Comparison of ENCODE assay signal across 1 cellular context in genomic region chr16:50234771-50235556, GRCh38.
TF ChIP-seq lines count a peak whose summit lies in the region.

No MANE protein-coding gene starts in this region.

TF ChIP-seq in SK-N-SH treated with all-trans-retinoic acid at 6 μM for 48 hours, 23 proteins besides CTCF, POLR2A, EP300 and RAD21 (continued from another document):
- no peak for TF ChIP-seq POU6F1 (CRISPR knock-in tag; IDR thresholded peaks at IDR 0.05; ENCODE audit: borderline replicate concordance, low read depth)
- no peak for TF ChIP-seq ZFP30 (CRISPR knock-in tag; IDR thresholded peaks at IDR 0.05)
- TF ChIP-seq ISL1 (CRISPR knock-in tag; IDR thresholded peaks at IDR 0.05): no peak
- TF ChIP-seq ZFP3 (CRISPR knock-in tag; IDR thresholded peaks at IDR 0.05): no peak
- TF ChIP-seq ESRRG (CRISPR knock-in tag; IDR thresholded peaks at IDR 0.05): no peak
- no peak for TF ChIP-seq PPARA (CRISPR knock-in tag; IDR thresholded peaks at IDR 0.05; ENCODE audit: borderline replicate concordance)
- no peak for TF ChIP-seq TOX (CRISPR knock-in tag; IDR thresholded peaks at IDR 0.05; ENCODE audit: borderline replicate concordance)
- no peak for TF ChIP-seq ZC3H10 (CRISPR knock-in tag; IDR thresholded peaks at IDR 0.05)
- TF ChIP-seq ZNF565 (CRISPR knock-in tag; conservative IDR thresholded peaks at IDR 0.05; ENCODE audit: low read depth): no peak
- no peak for TF ChIP-seq ZNF8 (CRISPR knock-in tag; IDR thresholded peaks at IDR 0.05)
